Comparison of ENCODE assay signal across 8 cellular contexts in the genomic region with DNA sequence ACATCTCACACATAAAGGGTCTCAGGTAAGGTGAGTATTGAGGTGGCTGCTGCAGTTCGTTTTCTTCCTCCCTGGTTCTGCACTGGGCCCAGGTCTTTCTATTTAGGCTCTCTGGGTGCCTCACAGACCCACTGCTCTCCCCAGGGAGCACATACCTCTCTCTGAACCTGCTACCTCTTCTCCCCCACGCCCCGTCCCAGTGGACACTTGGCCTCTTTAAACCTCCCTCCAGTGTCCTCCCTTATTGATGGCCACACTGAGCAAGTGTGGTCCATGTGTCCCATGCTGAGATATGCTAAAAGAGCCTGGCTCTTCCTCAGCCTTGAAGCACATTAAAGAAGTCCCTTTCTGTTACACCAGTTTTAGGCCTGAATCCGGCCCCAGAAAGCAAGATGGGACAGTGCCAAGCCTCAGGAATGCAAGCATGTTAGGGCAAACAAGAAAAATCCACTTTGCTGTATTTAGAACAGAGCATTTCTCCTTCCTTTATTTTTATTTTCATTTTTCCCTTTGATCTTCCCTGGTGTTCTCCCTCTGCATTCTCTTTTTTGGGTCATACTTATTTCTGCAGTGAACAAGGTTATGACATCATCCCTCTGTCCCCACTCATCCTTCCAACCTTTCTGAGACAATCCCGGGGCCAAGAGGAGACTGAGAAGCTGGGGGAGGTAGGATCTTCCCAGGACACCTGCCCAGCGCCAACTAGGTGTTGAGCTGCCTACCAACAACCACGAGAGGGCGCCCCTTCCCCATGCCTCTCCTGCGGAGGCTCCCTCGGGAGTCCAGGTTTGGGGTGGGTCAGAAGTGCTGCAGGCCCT. TPM values are rescaled to one million over a fixed set of nuclear protein-coding genes. Genes with fewer than 3 reads are reported as not detected.
DNase-seq lines count a peak whose midpoint lies in the region; ATAC-seq, FAIRE-seq and TF ChIP-seq lines count a peak whose summit lies in the region.

No MANE protein-coding gene starts in this region.

- CTCF ChIA-PET in activated CD8-positive, alpha-beta T cell treated with anti-CD3 and anti-CD28 coated beads, Interleukin-2, amount 10 ng/mL, durations not matched to agents 7 days and 5 days (lab: Charles Lee), result interaction anchor here (0.6 to 16.1 kb wide), 38 partner anchors 8 to 491 kb away, joined by 3 to 528 read pairs (median 4); partner anchors contain the start of genes CEPT1, DENND2D and DRAM2

- H2BK15ac ChIP-seq in mesendoderm (replicated peaks; ENCODE audit: low read depth), result no peak overlapping the region

- H3K27ac ChIP-seq in mesendoderm (ENCODE audit: low read depth, low read length), result no peak overlapping the region

- no peak overlapping the region for H3K23ac ChIP-seq in mesendoderm (ENCODE audit: low read length)

- peaks cover 93% of the 10 kb centered on the region for H3K4me1 Mint-ChIP-seq in activated CD8-positive, alpha-beta T cell treated with anti-CD3 and anti-CD28 coated beads, Interleukin-2, amount 10 ng/mL, durations not matched to agents 7 days and 5 days (ENCODE audit: low read depth)
- peaks cover 80 to 90% of the 10 kb centered on the region in 2 donors for H3K4me1 Mint-ChIP-seq in effector memory CD8-positive, alpha-beta T cell (ENCODE audit: low read depth in 2 of 2)

- H3K27me3 ChIP-seq in mesendoderm (ENCODE audit: insufficient read depth, low read length, poor library complexity), result no peaks in the 10 kb centered on the region

- no peak overlapping the region for H4K5ac ChIP-seq in mesendoderm (ENCODE audit: low read length)

- no peak overlapping the region for H3K18ac ChIP-seq in mesendoderm (ENCODE audit: low read length)

- peak overlapping the region; percentile 89 for H3K27ac Mint-ChIP-seq in activated CD8-positive, alpha-beta T cell treated with anti-CD3 and anti-CD28 coated beads, Interleukin-2, amount 10 ng/mL, durations not matched to agents 7 days and 5 days
- peak overlapping the region; percentile 95 to 99 for H3K27ac Mint-ChIP-seq in effector memory CD8-positive, alpha-beta T cell

- WGBS in mesendoderm (ENCODE audit: extremely low coverage, insufficient coverage, low lambda C conversion rate), result no CpG with 5 or more reads among the region's 10 CpGs

- H2AK5ac ChIP-seq in mesendoderm (ENCODE audit: low read length), result no peak overlapping the region

- no peak overlapping the region for H2BK120ac ChIP-seq in mesendoderm (ENCODE audit: low read depth, low read length)

- H3K4me3 Mint-ChIP-seq in activated CD8-positive, alpha-beta T cell treated with anti-CD3 and anti-CD28 coated beads, Interleukin-2, amount 10 ng/mL, durations not matched to agents 7 days and 5 days, result peak overlapping the region; percentile 65
- peak overlapping the region; percentile 77 to 83 for H3K4me3 Mint-ChIP-seq in effector memory CD8-positive, alpha-beta T cell

- H3K4ac ChIP-seq in mesendoderm (ENCODE audit: low read depth, low read length), result no peak overlapping the region

- H3K36me3 Mint-ChIP-seq in activated CD8-positive, alpha-beta T cell treated with anti-CD3 and anti-CD28 coated beads, Interleukin-2, amount 10 ng/mL, durations not matched to agents 7 days and 5 days (ENCODE audit: low read depth), result peaks cover 12% of the 10 kb centered on the region
- peaks cover 11% of the 10 kb centered on the region for H3K36me3 Mint-ChIP-seq in effector memory CD8-positive, alpha-beta T cell (ENCODE audit: insufficient read depth)

- no peaks in the 10 kb centered on the region for H3K9me3 Mint-ChIP-seq in activated CD8-positive, alpha-beta T cell treated with anti-CD3 and anti-CD28 coated beads, Interleukin-2, amount 10 ng/mL, durations not matched to agents 7 days and 5 days (ENCODE audit: insufficient read depth)
- peaks cover 0 to 9% of the 10 kb centered on the region in 2 donors for H3K9me3 Mint-ChIP-seq in effector memory CD8-positive, alpha-beta T cell

- no peak overlapping the region for H3K4me2 ChIP-seq in mesendoderm (ENCODE audit: low read length)

- peaks cover 8% of the 10 kb centered on the region for H3K4me1 ChIP-seq in mesendoderm (ENCODE audit: control insufficient read depth, low read depth, low read length)

- DNase-seq in GM12891 (ENCODE audit: insufficient read length, low spot score) (no peak), NCI-H748 treated with DMSO at 0.1 percent for 48 hours (lab: John Stamatoyannopoulos, UW) (peak; percentile 29), mesendoderm (peak; percentile 85), retina (no peak)
- DNase-seq in activated CD8-positive, alpha-beta T cell treated with anti-CD3 and anti-CD28 coated beads, Interleukin-2, amount 10 ng/mL, durations not matched to agents 7 days and 5 days, result peak; percentile 88
- peak; percentile 72 to 75 (median 72) for DNase-seq in effector memory CD8-positive, alpha-beta T cell
- peak; percentile 88 for DNase-seq in stimulated activated CD8-positive, alpha-beta memory T cell treated with anti-CD3 and anti-CD28 coated beads, Interleukin-4, amount 100 ng/mL, for 48 hours

- TF ChIP-seq POLR2A in GM12891 (IDR thresholded peaks at IDR 0.05; ENCODE audit: low read depth, low read length), result no peak

- POLR2A ChIA-PET in activated CD8-positive, alpha-beta T cell treated with anti-CD3 and anti-CD28 coated beads, Interleukin-2, amount 10 ng/mL, durations not matched to agents 7 days and 5 days (lab: Charles Lee), result interaction anchor here (0.8 to 11.0 kb wide), 8 partner anchors 8 to 83 kb away, joined by 3 to 570 read pairs (median 5); partner anchors contain the start of genes CEPT1, DENND2D and DRAM2

- no peak for FAIRE-seq in GM12891 (lab: Jason Lieb, UNC)

- H2BK5ac ChIP-seq in mesendoderm (ENCODE audit: low read length), result no peak overlapping the region

- no peak overlapping the region for H4K8ac ChIP-seq in mesendoderm (ENCODE audit: low read depth, low read length)

- no peak overlapping the region for H3K9ac ChIP-seq in mesendoderm (ENCODE audit: low read length)

- ATAC-seq in HG03196 (IDR thresholded peaks at IDR 0.05; ENCODE audit: unreplicated experiment), result peak; percentile 1
- ATAC-seq in activated CD8-positive, alpha-beta T cell treated with anti-CD3 and anti-CD28 coated beads, Interleukin-2, amount 10 ng/mL, durations not matched to agents 7 days and 5 days, result peak; percentile 43
- peak; percentile 32 for ATAC-seq in effector memory CD8-positive, alpha-beta T cell (replicated peaks)

- H3K27me3 Mint-ChIP-seq in activated CD8-positive, alpha-beta T cell treated with anti-CD3 and anti-CD28 coated beads, Interleukin-2, amount 10 ng/mL, durations not matched to agents 7 days and 5 days (ENCODE audit: low read depth), result no peaks in the 10 kb centered on the region
- H3K27me3 Mint-ChIP-seq in effector memory CD8-positive, alpha-beta T cell, result no peaks in the 10 kb centered on the region

- no peaks in the 10 kb centered on the region for H3K36me3 ChIP-seq in mesendoderm (ENCODE audit: control insufficient read depth, insufficient read depth, low read length)

- no peak overlapping the region for H3K4me3 ChIP-seq in mesendoderm (ENCODE audit: low read length)

- no peaks in the 10 kb centered on the region for H3K79me2 ChIP-seq in mesendoderm (ENCODE audit: control insufficient read depth, insufficient read depth, low read length)

- peak overlapping the region; percentile 44 for H3K56ac ChIP-seq in mesendoderm (ENCODE audit: low read length)

- H3K79me1 ChIP-seq in mesendoderm (ENCODE audit: low read length), result no peaks in the 10 kb centered on the region

TF ChIP-seq in GM12891, 5 proteins besides CTCF, POLR2A, EP300 and RAD21:
- peak; percentile 81; the same call in 1 of the 2 replicates for TF ChIP-seq POU2F2 (IDR thresholded peaks at IDR 0.05; ENCODE audit: low read depth, low read length)
- TF ChIP-seq PAX5 (IDR thresholded peaks at IDR 0.05; ENCODE audit: insufficient read depth, low read length, severe bottlenecking), result peak; percentile 8
- no peak for TF ChIP-seq POLR2AphosphoS5 (IDR thresholded peaks at IDR 0.05; ENCODE audit: low read depth, low read length)
- TF ChIP-seq TAF1 (IDR thresholded peaks at IDR 0.05; ENCODE audit: low read depth, low read length), result no peak; the same call in 1 of the 2 replicates
- TF ChIP-seq SPI1 (IDR thresholded peaks at IDR 0.05; ENCODE audit: low read depth, low read length), result no peak

RNA-seq across cellular contexts. Expression of gene CHI3L2, which starts 5.0 kb away (rescaled TPM):
- polyA plus RNA-seq in GM12891 (2012; ENCODE audit: low read depth, missing spikeins), result 273 TPM
- total RNA-seq in activated CD8-positive, alpha-beta T cell treated with anti-CD3 and anti-CD28 coated beads, Interleukin-2, amount 10 ng/mL, durations not matched to agents 7 days and 5 days, result 10 to 100 TPM; 23.8 to 27.0 TPM
- polyA plus RNA-seq in mesendoderm (2013, experiment 1 of 2), result 0.13 TPM
- polyA plus RNA-seq in mesendoderm (2013, experiment 2 of 2), result not detected

RNA-seq across cellular contexts. Expression of gene DENND2D, which starts 22.1 kb away (rescaled TPM):
- polyA plus RNA-seq in GM12891 (2012; ENCODE audit: low read depth, missing spikeins), result 33.0 TPM
- 100 to 1,000 TPM; 262 to 275 TPM for total RNA-seq in activated CD8-positive, alpha-beta T cell treated with anti-CD3 and anti-CD28 coated beads, Interleukin-2, amount 10 ng/mL, durations not matched to agents 7 days and 5 days
- 0.53 TPM for polyA plus RNA-seq in mesendoderm (2013, experiment 1 of 2)
- polyA plus RNA-seq in mesendoderm (2013, experiment 2 of 2), result 0.46 TPM

Comparison
In these comparisons a context has a peak if more than half of its experiments do, and no peak if none do; other contexts are left out.
1. DNase-seq: peak in NCI-H748 treated with DMSO at 0.1 percent for 48 hours (single experiment), activated CD8-positive, alpha-beta T cell treated with anti-CD3 and anti-CD28 coated beads, Interleukin-2, amount 10 ng/mL, durations not matched to agents 7 days and 5 days (single experiment), effector memory CD8-positive, alpha-beta T cell (3 of 3), mesendoderm (single experiment) and stimulated activated CD8-positive, alpha-beta memory T cell treated with anti-CD3 and anti-CD28 coated beads, Interleukin-4, amount 100 ng/mL, for 48 hours (single experiment); none in GM12891 (single experiment) and retina (single experiment).
2. Peak in every context shown above with its lines, with median percentiles within 50 percentile points of each other: ATAC-seq.